Comparison of ENCODE assay signal across 17 cellular contexts in the genomic region with DNA sequence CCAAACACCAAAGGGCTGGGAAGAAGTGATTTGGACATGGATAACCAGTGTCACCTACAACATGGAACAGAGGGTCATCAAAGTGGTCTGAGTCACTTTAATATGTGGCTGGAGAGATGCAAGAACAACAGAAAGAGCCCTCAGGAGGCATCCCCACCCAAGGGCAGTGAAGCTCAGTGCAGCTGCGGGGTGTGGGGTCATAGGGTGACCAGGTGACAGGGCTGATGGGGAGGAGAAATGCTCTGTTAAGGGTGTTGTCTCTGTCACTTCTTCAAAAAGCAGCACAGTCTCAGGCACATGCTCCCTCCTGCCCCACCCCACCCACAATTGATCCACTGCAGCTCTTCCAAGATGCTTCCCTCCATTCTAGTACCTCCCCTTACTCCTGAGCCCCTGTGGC.
"Had no signal": no experiment of that assay in that cellular context is flagged by ENCODE, and none has a peak within 500 bp of the region (broad histone marks: within the 10 kb centered on the region; RNA-seq: fewer than 3 reads in every experiment).

No MANE protein-coding gene starts in this region.

- H3K36me3 ChIP-seq: esophagus squamous epithelium, gastrocnemius medialis, heart right ventricle, left lung, lower lobe of right lung had no signal

- H3K9me3 ChIP-seq: gastrocnemius medialis, lower lobe of right lung had no signal

- H3K27me3 ChIP-seq: esophagus squamous epithelium, gastrocnemius medialis, left lung had no signal

- H3K27ac ChIP-seq: esophagus squamous epithelium, gastrocnemius medialis, heart right ventricle, left lung, lower lobe of right lung had no signal

- H3K4me3 ChIP-seq: esophagus squamous epithelium, gastrocnemius medialis, heart right ventricle, left lung, lower lobe of right lung, mucosa of descending colon had no signal

- ATAC-seq: gastrocnemius medialis, heart right ventricle, left cardiac atrium, left lung, left ventricle myocardium superior, lower lobe of right lung, mucosa of descending colon had no signal

- DNase-seq: cortex of kidney; effector CD4-positive, alpha-beta T cell; effector memory CD4-positive, alpha-beta T cell; esophagus squamous epithelium; foreskin fibroblast; foreskin melanocyte; gastrocnemius medialis; glutamatergic neuron; head of caudate nucleus; heart right ventricle; hippocampal formation; left cardiac atrium; left lung; left ventricle myocardium superior; lower lobe of right lung; mesenchymal stem cell; mucosa of descending colon had no signal

- H3K4me1 ChIP-seq: esophagus squamous epithelium, gastrocnemius medialis, heart right ventricle, left lung, lower lobe of right lung had no signal
